In genomic region chr1:40880813-40881549, GRCh38 we compare ENCODE assay signal across 1 cellular context.
TF ChIP-seq lines count a peak whose summit lies in the region.

No MANE protein-coding gene starts in this region.

TF ChIP-seq in HepG2, 621 proteins besides CTCF, POLR2A, EP300 and RAD21 (continued from another document):
- TF ChIP-seq ZNF550 (CRISPR knock-in tag; IDR thresholded peaks at IDR 0.05; ENCODE audit: borderline replicate concordance) (no peak), MAFK (conservative IDR thresholded peaks at IDR 0.05 in 1 of 2, IDR thresholded peaks at IDR 0.05 in 1 of 2; ENCODE audit: low read length in 2 of 2) (peak; percentile 51 to 79), ZBTB1 (CRISPR knock-in tag; IDR thresholded peaks at IDR 0.05; ENCODE audit: borderline replicate concordance) (no peak), SIX4 (CRISPR knock-in tag; IDR thresholded peaks at IDR 0.05) (no peak), ARID4A (CRISPR knock-in tag; IDR thresholded peaks at IDR 0.05; ENCODE audit: borderline replicate concordance) (no peak), KDM1A (CRISPR knock-in tag; IDR thresholded peaks at IDR 0.05) (no peak), GMEB1 (CRISPR knock-in tag; IDR thresholded peaks at IDR 0.05; ENCODE audit: borderline replicate concordance) (no peak)
- TF ChIP-seq, protein P1, sequence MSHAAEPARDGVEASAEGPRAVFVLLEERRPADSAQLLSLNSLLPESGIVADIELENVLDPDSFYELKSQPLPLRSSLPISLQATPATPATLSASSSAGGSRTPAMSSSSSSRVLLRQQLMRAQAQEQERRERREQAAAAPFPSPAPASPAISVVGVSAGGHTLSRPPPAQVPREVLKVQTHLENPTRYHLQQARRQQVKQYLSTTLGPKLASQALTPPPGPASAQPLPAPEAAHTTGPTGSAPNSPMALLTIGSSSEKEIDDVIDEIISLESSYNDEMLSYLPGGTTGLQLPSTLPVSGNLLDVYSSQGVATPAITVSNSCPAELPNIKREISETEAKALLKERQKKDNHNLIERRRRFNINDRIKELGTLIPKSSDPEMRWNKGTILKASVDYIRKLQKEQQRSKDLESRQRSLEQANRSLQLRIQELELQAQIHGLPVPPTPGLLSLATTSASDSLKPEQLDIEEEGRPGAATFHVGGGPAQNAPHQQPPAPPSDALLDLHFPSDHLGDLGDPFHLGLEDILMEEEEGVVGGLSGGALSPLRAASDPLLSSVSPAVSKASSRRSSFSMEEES (CRISPR knock-in tag; IDR thresholded peaks at IDR 0.05): no peak
- TF ChIP-seq, protein P2, sequence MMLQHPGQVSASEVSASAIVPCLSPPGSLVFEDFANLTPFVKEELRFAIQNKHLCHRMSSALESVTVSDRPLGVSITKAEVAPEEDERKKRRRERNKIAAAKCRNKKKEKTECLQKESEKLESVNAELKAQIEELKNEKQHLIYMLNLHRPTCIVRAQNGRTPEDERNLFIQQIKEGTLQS (CRISPR knock-in tag; IDR thresholded peaks at IDR 0.05): no peak
